Comparison of ENCODE assay signal across 8 cellular contexts in genomic region chr3:14431556-14431927, GRCh38. TPM values are rescaled to one million over a fixed set of nuclear protein-coding genes. Genes with fewer than 3 reads are reported as not detected.
DNase-seq lines count a peak whose midpoint lies in the region; ATAC-seq and TF ChIP-seq lines count a peak whose summit lies in the region.

No MANE protein-coding gene starts in this region.

- H3K27ac Mint-ChIP-seq in activated T-helper 1 cell treated with anti-CD3 and anti-CD28 coated beads, Interleukin-12 subunit alpha, Interleukin-12 subunit beta, Interleukin-2, Interleukin-4 antibody, amounts not matched to agents 30 ng/mL and 10 ng/mL and 1 ng/mL, durations not matched to agents 14 hours and 24 hours and 36 hours: peak overlapping the region; percentile 97
- peak overlapping the region; percentile 94 for H3K27ac Mint-ChIP-seq in memory B cell

- ATAC-seq in DND-41 (ENCODE audit: insufficient read depth, low read depth): no peak
- peak; percentile 19 for ATAC-seq in GM19463 (IDR thresholded peaks at IDR 0.05; ENCODE audit: unreplicated experiment)
- peak; percentile 26 for ATAC-seq in HG03442 (IDR thresholded peaks at IDR 0.05; ENCODE audit: unreplicated experiment)
- ATAC-seq in memory B cell (ENCODE audit: low read depth): peak; percentile 54

- 0 out of 2 replicates have a peak, but pooled peaks cover 5% of the 10 kb centered on the region for H3K36me3 ChIP-seq in DND-41 (ENCODE audit: insufficient read depth, low read length)

- peak overlapping the region; percentile 48 for H3K9ac ChIP-seq in DND-41 (ENCODE audit: low read depth, low read length)

- H3K9me3 Mint-ChIP-seq in activated T-helper 1 cell treated with anti-CD3 and anti-CD28 coated beads, Interleukin-12 subunit alpha, Interleukin-12 subunit beta, Interleukin-2, Interleukin-4 antibody, amounts not matched to agents 30 ng/mL and 10 ng/mL and 1 ng/mL, durations not matched to agents 14 hours and 24 hours and 36 hours: no peaks in the 10 kb centered on the region
- no peaks in the 10 kb centered on the region for H3K9me3 Mint-ChIP-seq in memory B cell

- no peaks in the 10 kb centered on the region for H3K27me3 Mint-ChIP-seq in activated T-helper 1 cell treated with anti-CD3 and anti-CD28 coated beads, Interleukin-12 subunit alpha, Interleukin-12 subunit beta, Interleukin-2, Interleukin-4 antibody, amounts not matched to agents 30 ng/mL and 10 ng/mL and 1 ng/mL, durations not matched to agents 14 hours and 24 hours and 36 hours (ENCODE audit: insufficient read depth)
- H3K27me3 Mint-ChIP-seq in memory B cell: no peaks in the 10 kb centered on the region

- peak overlapping the region; percentile 91 for H3K27ac ChIP-seq in DND-41 (ENCODE audit: low read length)

- H2AFZ ChIP-seq in DND-41 (ENCODE audit: low read depth, low read length): 0 out of 2 replicates have a peak overlapping the region, but pooled peaks have one; percentile 11

- DNase-seq in DND-41: no peak
- DNase-seq in activated T-helper 1 cell treated with anti-CD3 and anti-CD28 coated beads, Interleukin-12 subunit alpha, Interleukin-12 subunit beta, Interleukin-2, Interleukin-4 antibody, amounts not matched to agents 30 ng/mL and 10 ng/mL and 1 ng/mL, durations not matched to agents 14 hours and 24 hours and 36 hours (ENCODE audit: low spot score): no peak
- DNase-seq in memory B cell (ENCODE audit: low spot score in 2 of 2): peak in 1 of 2 donors; percentile 52
- no peak for DNase-seq in DMS79 (lab: John Stamatoyannopoulos, UW)
- no peak for DNase-seq in hippocampal formation (lab: John Stamatoyannopoulos, UW)
- no peak for DNase-seq in AG08395 (ENCODE audit: low spot score)

- H3K4me2 ChIP-seq in DND-41 (ENCODE audit: insufficient read depth, low read length): peak overlapping the region; percentile 59

- peaks cover 7% of the 10 kb centered on the region for H3K36me3 Mint-ChIP-seq in activated T-helper 1 cell treated with anti-CD3 and anti-CD28 coated beads, Interleukin-12 subunit alpha, Interleukin-12 subunit beta, Interleukin-2, Interleukin-4 antibody, amounts not matched to agents 30 ng/mL and 10 ng/mL and 1 ng/mL, durations not matched to agents 14 hours and 24 hours and 36 hours (ENCODE audit: low read depth)
- no peaks in the 10 kb centered on the region for H3K36me3 Mint-ChIP-seq in memory B cell

- H4K20me1 ChIP-seq in DND-41 (ENCODE audit: insufficient read depth, low read length): peaks cover 11% of the 10 kb centered on the region

- peaks cover 86% of the 10 kb centered on the region for H3K4me1 Mint-ChIP-seq in activated T-helper 1 cell treated with anti-CD3 and anti-CD28 coated beads, Interleukin-12 subunit alpha, Interleukin-12 subunit beta, Interleukin-2, Interleukin-4 antibody, amounts not matched to agents 30 ng/mL and 10 ng/mL and 1 ng/mL, durations not matched to agents 14 hours and 24 hours and 36 hours (ENCODE audit: low read depth)
- peaks cover 69% of the 10 kb centered on the region for H3K4me1 Mint-ChIP-seq in memory B cell

- H3K4me3 ChIP-seq in DND-41 (ENCODE audit: low read depth in 1 of 2, low read length in 2 of 2): peak overlapping the region in 1 of 2 experiments; percentile 40; a peak in 2 of 4 replicates

- H3K4me3 Mint-ChIP-seq in activated T-helper 1 cell treated with anti-CD3 and anti-CD28 coated beads, Interleukin-12 subunit alpha, Interleukin-12 subunit beta, Interleukin-2, Interleukin-4 antibody, amounts not matched to agents 30 ng/mL and 10 ng/mL and 1 ng/mL, durations not matched to agents 14 hours and 24 hours and 36 hours: peak overlapping the region; percentile 76
- peak overlapping the region; percentile 52 for H3K4me3 Mint-ChIP-seq in memory B cell

- intact Hi-C loops in activated T-helper 1 cell treated with anti-CD3 and anti-CD28 coated beads, Interleukin-12 subunit alpha, Interleukin-12 subunit beta, Interleukin-2, Interleukin-4 antibody, amounts not matched to agents 30 ng/mL and 10 ng/mL and 1 ng/mL, durations not matched to agents 14 hours and 24 hours and 36 hours (cut with micrococcal nuclease): loop anchor here (10.0 kb wide), 1 partner anchor 513 kb away; the partner anchor contains the start of gene NR2C2

- H3K9me3 ChIP-seq in DND-41 (ENCODE audit: insufficient read depth, low read length, severe bottlenecking): no peaks in the 10 kb centered on the region

- no peak for TF ChIP-seq CTCF in DND-41 (IDR thresholded peaks at IDR 0.05; ENCODE audit: borderline replicate concordance, extremely low read depth, low read length, poor library complexity, severe bottlenecking)

- H3K4me1 ChIP-seq in DND-41 (ENCODE audit: insufficient read depth, low read length): peaks cover 33% of the 10 kb centered on the region

- H3K27me3 ChIP-seq in DND-41 (ENCODE audit: insufficient read depth, low read length, poor library complexity): no peaks in the 10 kb centered on the region

- peaks cover 16% of the 10 kb centered on the region; the same call in 1 of the 2 replicates for H3K79me2 ChIP-seq in DND-41 (ENCODE audit: insufficient read depth, low read length)

RNA-seq across cellular contexts. Expression of gene SLC6A6, which starts 29.1 kb away (rescaled TPM):
- 45.4 and 51.2 TPM in 2 replicates for total RNA-seq in activated T-helper 1 cell treated with anti-CD3 and anti-CD28 coated beads, Interleukin-12 subunit alpha, Interleukin-12 subunit beta, Interleukin-2, Interleukin-4 antibody, amounts not matched to agents 30 ng/mL and 10 ng/mL and 1 ng/mL, durations not matched to agents 14 hours and 24 hours and 36 hours
